9 cellular contexts compared by ENCODE assay signal in genomic region chr19:11848200-11848593, GRCh38. TPM values are rescaled to one million over a fixed set of nuclear protein-coding genes. Genes with fewer than 3 reads are reported as not detected.
DNase-seq lines count a peak whose midpoint lies in the region; ATAC-seq and TF ChIP-seq lines count a peak whose summit lies in the region.
"Had no signal": no experiment of that assay in that cellular context is flagged by ENCODE, and none has a peak within 500 bp of the region (broad histone marks: within the 10 kb centered on the region; RNA-seq: fewer than 3 reads in every experiment).

No MANE protein-coding gene starts in this region.

- ATAC-seq in CD8-positive, alpha-beta T cell = no peak
- ATAC-seq in HG02973 (IDR thresholded peaks at IDR 0.05; ENCODE audit: unreplicated experiment) (no peak), HG02970 (IDR thresholded peaks at IDR 0.05; ENCODE audit: low FRiP score, unreplicated experiment) (no peak), HG03442 (IDR thresholded peaks at IDR 0.05; ENCODE audit: unreplicated experiment) (no peak)

- H3K27ac Mint-ChIP-seq in CD8-positive, alpha-beta T cell = peak overlapping the region; percentile 88
- H3K27ac Mint-ChIP-seq in progenitor cell of endocrine pancreas = peak overlapping the region; percentile 24

- H3K9me3 ChIP-seq in CD8-positive, alpha-beta T cell (ENCODE audit: low read length) = no peaks in the 10 kb centered on the region
- H3K9me3 ChIP-seq in MG63 = peaks cover 19% of the 10 kb centered on the region

- intact Hi-C loops in CD8-positive, alpha-beta T cell (cut with DNase I, micrococcal nuclease) = loop anchor here (1.0 to 2.0 kb wide), 3 partner anchors 35 to 77 kb away; partner anchors contain the start of genes ZNF491 (in 2 of the 2) and ZNF700 (in 1 of the 2)
- intact Hi-C loops in dorsolateral prefrontal cortex (cut with DNase I) = no loop called here

- H3K4me1 ChIP-seq in CD8-positive, alpha-beta T cell (ENCODE audit: insufficient read depth, low read length) = peaks cover 11% of the 10 kb centered on the region

- H3K9me3 Mint-ChIP-seq in CD8-positive, alpha-beta T cell = no peaks in the 10 kb centered on the region
- peaks cover 11% of the 10 kb centered on the region for H3K9me3 Mint-ChIP-seq in progenitor cell of endocrine pancreas (ENCODE audit: low read depth)

- H3K27ac ChIP-seq in CD8-positive, alpha-beta T cell (ENCODE audit: low read depth, low read length) = peak overlapping the region; percentile 64
- peak overlapping the region in 56 of 59 donors; percentile 10 to 94 (median 80) for H3K27ac ChIP-seq in dorsolateral prefrontal cortex

- no peaks in the 10 kb centered on the region for H3K27me3 ChIP-seq in CD8-positive, alpha-beta T cell (ENCODE audit: insufficient read depth, low read length)
- H3K27me3 ChIP-seq in MG63 (no peaks in the 10 kb centered on the region; the same call in 1 of the 2 replicates), dorsolateral prefrontal cortex (no peaks in the 10 kb centered on the region)

- TF ChIP-seq CTCF in CD8-positive, alpha-beta T cell (IDR thresholded peaks at IDR 0.05) = no peak
- TF ChIP-seq CTCF in dorsolateral prefrontal cortex (IDR thresholded peaks at IDR 0.05 in 54 of 56, conservative IDR thresholded peaks at IDR 0.05 in 2 of 56; ENCODE audit: low read depth in 1 of 56, partially characterized antibody in 56 of 56) = no peak
- TF ChIP-seq CTCF in progenitor cell of endocrine pancreas (IDR thresholded peaks at IDR 0.05; ENCODE audit: unreplicated experiment) = no peak

- H3K4me3 ChIP-seq in CD8-positive, alpha-beta T cell (ENCODE audit: low read depth, low read length) = peak overlapping the region; percentile 78
- H3K4me3 ChIP-seq in MG63 = peak overlapping the region; percentile 45
- peak overlapping the region; percentile 60 to 97 (median 81) for H3K4me3 ChIP-seq in dorsolateral prefrontal cortex

- H3K4me1 Mint-ChIP-seq in CD8-positive, alpha-beta T cell (ENCODE audit: low read depth) = peaks cover 24% of the 10 kb centered on the region
- H3K4me1 Mint-ChIP-seq in progenitor cell of endocrine pancreas (ENCODE audit: low read depth) = no peaks in the 10 kb centered on the region

- H3K36me3 ChIP-seq in CD8-positive, alpha-beta T cell (ENCODE audit: insufficient read depth, low read length) = no peaks in the 10 kb centered on the region
- no peaks in the 10 kb centered on the region for H3K36me3 ChIP-seq in MG63

- CTCF ChIA-PET in CD8-positive, alpha-beta T cell (lab: Charles Lee) = interaction anchor here (1.1 to 1.2 kb wide), 2 partner anchors 50 to 115 kb away, joined by 3 to 4 read pairs; no protein-coding TSS in a partner anchor

- peak in 1 of 7 experiments; percentile 0 for DNase-seq in CD8-positive, alpha-beta T cell
- DNase-seq in MG63 (no peak), dorsolateral prefrontal cortex (no peak), progenitor cell of endocrine pancreas (ENCODE audit: low spot score, unreplicated experiment) (no peak), COR-L47 (lab: John Stamatoyannopoulos, UW) (no peak)

- peak overlapping the region; percentile 94 for H3K4me3 Mint-ChIP-seq in CD8-positive, alpha-beta T cell
- no peak overlapping the region for H3K4me3 Mint-ChIP-seq in progenitor cell of endocrine pancreas (ENCODE audit: low read depth)

- POLR2A ChIA-PET in CD8-positive, alpha-beta T cell (lab: Charles Lee) = interaction anchor here (0.6 to 1.2 kb wide), 4 partner anchors 36 to 441 kb away, joined by 3 to 4 read pairs (median 3); partner anchors contain the start of gene ZNF441

- no peaks in the 10 kb centered on the region for H3K27me3 Mint-ChIP-seq in CD8-positive, alpha-beta T cell (ENCODE audit: low read depth)
- peaks cover 3% of the 10 kb centered on the region for H3K27me3 Mint-ChIP-seq in progenitor cell of endocrine pancreas

- peaks cover 21% of the 10 kb centered on the region for H3K36me3 Mint-ChIP-seq in CD8-positive, alpha-beta T cell
- peaks cover 3% of the 10 kb centered on the region for H3K36me3 Mint-ChIP-seq in progenitor cell of endocrine pancreas (ENCODE audit: insufficient read depth)

RNA-seq across cellular contexts. Expression of gene ZNF439, which starts 0.3 kb away (rescaled TPM):
- total RNA-seq in CD8-positive, alpha-beta T cell = 1 to 10 TPM; 6.2 to 7.9 TPM
- 0.40 and 0.64 TPM in 2 replicates for total RNA-seq in MG63 (2014; rRNA removed; shearing (Covaris generic); ENCODE audit: low replicate concordance)
- total RNA-seq in dorsolateral prefrontal cortex = 10 to 100 TPM; 14.0 to 27.1 (median 19.1) TPM
- total RNA-seq in progenitor cell of endocrine pancreas = 2.0 and 2.5 TPM in 2 replicates
- total RNA-seq: HT-29 had no signal

RNA-seq across cellular contexts. Expression of gene ZNF440, which starts 34.1 kb away (rescaled TPM):
- 1 to 10 TPM; 6.4 to 7.9 TPM for total RNA-seq in CD8-positive, alpha-beta T cell
- 13.6 and 20.9 TPM in 2 replicates for total RNA-seq in MG63 (2014; rRNA removed; shearing (Covaris generic); ENCODE audit: low replicate concordance)
- total RNA-seq in dorsolateral prefrontal cortex = 10 to 100 TPM in 119 of 120 experiments, 1 to 10 TPM in 1; 9.1 to 27.5 (median 17.6) TPM
- 21.9 and 23.2 TPM in 2 replicates for total RNA-seq in progenitor cell of endocrine pancreas

RNA-seq across cellular contexts. Expression of gene ZNF69, which starts 39.4 kb away (rescaled TPM):
- 1 to 10 TPM; 1.7 to 2.0 TPM for total RNA-seq in CD8-positive, alpha-beta T cell
- total RNA-seq in MG63 (2014; rRNA removed; shearing (Covaris generic); ENCODE audit: low replicate concordance) = not detected in 2 replicates
- total RNA-seq in dorsolateral prefrontal cortex = 10 to 100 TPM in 15 of 120 experiments, 1 to 10 TPM in 105; 2.9 to 16.5 (median 7.1) TPM
- total RNA-seq in progenitor cell of endocrine pancreas = 36.0 and 39.0 TPM in 2 replicates

RNA-seq across cellular contexts. Expression of gene ZNF491, which starts 49.9 kb away (rescaled TPM):
- total RNA-seq in CD8-positive, alpha-beta T cell = under 1 TPM; 0.43 to 0.89 TPM
- not detected in 2 replicates for total RNA-seq in MG63 (2014; rRNA removed; shearing (Covaris generic); ENCODE audit: low replicate concordance)
- 10 to 100 TPM in 5 of 120 experiments, 1 to 10 TPM in 115; 3.3 to 10.8 (median 6.0) TPM for total RNA-seq in dorsolateral prefrontal cortex
- total RNA-seq in progenitor cell of endocrine pancreas = 5.4 and 6.5 TPM in 2 replicates
- total RNA-seq: HT-29 had no signal

Comparison
In these comparisons a context has a peak if more than half of its experiments do, and no peak if none do; other contexts are left out.
1. intact Hi-C loops: an anchor here in CD8-positive, alpha-beta T cell (1.0 to 2.0 kb wide); none called in dorsolateral prefrontal cortex.